11 cellular contexts compared by ENCODE assay signal in the genomic region with DNA sequence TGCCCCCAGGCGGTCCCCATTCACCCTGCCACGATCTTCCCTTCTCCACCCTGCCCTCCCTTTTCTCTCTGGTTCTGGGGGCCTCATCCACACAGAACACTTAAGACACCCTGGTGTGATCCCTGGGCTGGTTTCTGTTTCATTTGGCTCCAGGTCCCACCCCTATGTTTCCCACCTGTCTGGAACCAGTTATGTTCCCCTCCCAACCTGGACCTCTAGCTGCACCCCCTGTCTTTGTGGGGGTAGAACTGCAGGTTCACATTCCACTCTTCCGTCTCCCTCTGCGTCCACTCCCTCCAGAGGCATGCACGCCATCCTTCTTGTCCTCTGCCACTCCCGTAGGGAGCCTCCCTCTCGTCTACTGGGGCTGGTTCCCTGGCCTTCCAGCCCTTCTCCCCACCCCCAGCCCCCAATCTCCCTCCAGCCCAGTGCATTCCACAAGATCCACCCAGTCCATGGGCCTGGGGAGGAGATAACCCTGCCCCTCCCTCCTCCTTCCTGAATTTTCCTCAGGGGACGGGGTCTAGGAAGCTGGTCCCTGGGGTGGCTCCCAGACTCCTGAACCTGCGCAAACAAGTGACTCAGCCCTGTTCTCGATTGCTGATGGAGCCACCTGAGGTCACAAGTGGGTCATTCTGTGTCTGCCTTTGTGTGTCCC.
DNase-seq lines count a peak whose midpoint lies in the region; ATAC-seq and TF ChIP-seq lines count a peak whose summit lies in the region.
"Had no signal": no experiment of that assay in that cellular context is flagged by ENCODE, and none has a peak within 500 bp of the region (broad histone marks: within the 10 kb centered on the region; RNA-seq: fewer than 3 reads in every experiment).

No MANE protein-coding gene starts in this region.

- H3K27ac ChIP-seq in heart left ventricle, result peak overlapping the region; percentile 63 to 95 (median 88)
- H3K27ac ChIP-seq: right lobe of liver had no signal

- peaks cover 0 to 11% (median 0%) of the 10 kb centered on the region in 9 donors for H3K36me3 ChIP-seq in heart left ventricle

- intact Hi-C loops in heart left ventricle (cut with DNase I), result loop anchor here in 7 of 10 donors (1.0 to 10.0 kb wide), 7 partner anchors 44 to 76 kb away; partner anchors contain the start of gene MGLL (in 3 of the 7)
- intact Hi-C loops in sciatic nerve (cut with DNase I), result no loop called here

- TF ChIP-seq POLR2A in heart left ventricle (IDR thresholded peaks at IDR 0.05), result no peak

- H3K27me3 ChIP-seq in heart left ventricle, result no peaks in the 10 kb centered on the region
- H3K27me3 ChIP-seq: body of pancreas, right lobe of liver had no signal

- ATAC-seq in heart left ventricle (peak; percentile 47 to 70 (median 58)), sciatic nerve (peak; percentile 1), GM21447 (IDR thresholded peaks at IDR 0.05; ENCODE audit: unreplicated experiment) (no peak)
- ATAC-seq: body of pancreas had no signal

- TF ChIP-seq CTCF in WI38 (IDR thresholded peaks at IDR 0.05; ENCODE audit: low read depth, low read length), result 0 out of 2 replicates have a peak, but pooled peaks have one; percentile 22
- peak in 10 of 12 donors; percentile 14 to 47 (median 28) for TF ChIP-seq CTCF in heart left ventricle (IDR thresholded peaks at IDR 0.05)

- peaks cover 12 to 100% (median 82%) of the 10 kb centered on the region in 12 donors for H3K4me1 ChIP-seq in heart left ventricle

- WGBS in heart left ventricle, 4 donors, result 56 to 75% (median 63%) methylated on average over 10 of the region's 10 CpGs

- peak; percentile 45 for DNase-seq in Daoy (ENCODE audit: low read depth)
- peak in 4 of 5 donors; percentile 62 to 69 (median 66) for DNase-seq in heart left ventricle
- peak; percentile 56 for DNase-seq in sciatic nerve (ENCODE audit: low spot score)
- no peak for DNase-seq in GOT3 (lab: John Stamatoyannopoulos, UW)
- no peak for DNase-seq in cerebellar cortex (ENCODE audit: low spot score)
- DNase-seq in NCI-H345 (lab: John Stamatoyannopoulos, UW), result no peak
- DNase-seq: right lobe of liver, T-helper 1 cell had no signal

- no peak overlapping the region for H3K4me3 ChIP-seq in WI38 (ENCODE audit: low read depth, low read length)
- no peak overlapping the region for H3K4me3 ChIP-seq in heart left ventricle
- H3K4me3 ChIP-seq: body of pancreas, right lobe of liver had no signal

- no peaks in the 10 kb centered on the region for H3K9me3 ChIP-seq in heart left ventricle
- H3K9me3 ChIP-seq: body of pancreas, right lobe of liver had no signal

Comparison
In these comparisons a context has a peak if more than half of its experiments do, and no peak if none do; other contexts are left out.
1. DNase-seq: peak in Daoy (single experiment), heart left ventricle (4 of 5) and sciatic nerve (single experiment); none in GOT3 (single experiment), cerebellar cortex (single experiment) and NCI-H345 (single experiment).